ENCODE assay signal across 16 cellular contexts in genomic region chr1:10540277-10541005, GRCh38.
DNase-seq lines count a peak whose midpoint lies in the region; ATAC-seq, FAIRE-seq and TF ChIP-seq lines count a peak whose summit lies in the region.
"Had no signal": no experiment of that assay in that cellular context is flagged by ENCODE, and none has a peak within 500 bp of the region (broad histone marks: within the 10 kb centered on the region; RNA-seq: fewer than 3 reads in every experiment).

No MANE protein-coding gene starts in this region.

- ATAC-seq in Right ventricle myocardium inferior (no peak), right lobe of liver (peak; percentile 32 to 67 (median 39)), upper lobe of right lung (peak; percentile 32), GM19455 (IDR thresholded peaks at IDR 0.05; ENCODE audit: unreplicated experiment) (no peak)
- ATAC-seq: activated CD4-positive, CD25-positive, alpha-beta regulatory T cell treated with anti-CD3 and anti-CD28 coated beads, Interleukin-2, amount 50 U/mL, for 24 hours had no signal

- FAIRE-seq in urothelium cell line (lab: Jason Lieb, UNC): no peak

- DNase-seq in cardiac muscle cell (ENCODE audit: low read depth in 1 of 2, low spot score in 1 of 2) (peak in 1 of 2 donors; percentile 83), Right ventricle myocardium inferior (ENCODE audit: missing footprints) (no peak), esophagus muscularis mucosa (ENCODE audit: extremely low spot score) (no peak), right lobe of liver (no peak), upper lobe of right lung (no peak), urothelium cell line (ENCODE audit: low spot score) (no peak)
- no peak for DNase-seq in activated CD4-positive, alpha-beta T cell treated with anti-CD3 and anti-CD28 coated beads, Interleukin-2, amount 50 U/mL, for 1 hour
- DNase-seq: ACHN; activated T-cell treated with anti-CD3 and anti-CD28 coated beads, Interleukin-2, amount 50 U/mL, for 1 hour; Caco-2; HFFc6; NCI-H345 had no signal

- intact Hi-C loops in Right ventricle myocardium inferior (cut with DNase I): no loop called here
- intact Hi-C loops in esophagus muscularis mucosa (cut with DNase I): no loop called here
- intact Hi-C loops in right lobe of liver (cut with DNase I): no loop called here
- intact Hi-C loops in upper lobe of right lung (cut with DNase I): no loop called here

- TF ChIP-seq POLR2A in esophagus muscularis mucosa (IDR thresholded peaks at IDR 0.05; ENCODE audit: low read depth) (no peak), right lobe of liver (IDR thresholded peaks at IDR 0.05) (no peak)

- H3K9me3 ChIP-seq in cardiac muscle cell (ENCODE audit: low read depth) (no peaks in the 10 kb centered on the region), esophagus muscularis mucosa (no peaks in the 10 kb centered on the region), right lobe of liver (no peaks in the 10 kb centered on the region), upper lobe of right lung (no peaks in the 10 kb centered on the region)
- H3K9me3 ChIP-seq: Caco-2, tibial nerve had no signal

- TF ChIP-seq CTCF in cardiac muscle cell (IDR thresholded peaks at IDR 0.05; ENCODE audit: low read depth, low read length) (no peak), esophagus muscularis mucosa (IDR thresholded peaks at IDR 0.05) (no peak), right lobe of liver (IDR thresholded peaks at IDR 0.05) (no peak), upper lobe of right lung (IDR thresholded peaks at IDR 0.05) (no peak)

- WGBS in esophagus muscularis mucosa: 46% methylated on average over 9 of the region's 9 CpGs
- 23% methylated on average over 9 of the region's 9 CpGs for WGBS in right lobe of liver (ENCODE audit: insufficient coverage, low coverage, low lambda C conversion rate, missing lambda C conversion rate)

- H3K27ac ChIP-seq in cardiac muscle cell: peak overlapping the region; percentile 57
- peak overlapping the region; percentile 62 to 81 (median 68) for H3K27ac ChIP-seq in esophagus muscularis mucosa (replicated peaks in 1 of 4)
- H3K27ac ChIP-seq in right lobe of liver: no peak overlapping the region
- H3K27ac ChIP-seq in upper lobe of right lung: peak overlapping the region; percentile 13
- H3K27ac ChIP-seq: dorsolateral prefrontal cortex had no signal

- H3K4me1 ChIP-seq in cardiac muscle cell (ENCODE audit: low read depth) (peaks cover 31% of the 10 kb centered on the region), esophagus muscularis mucosa (peaks cover 33 to 37% (median 34%) of the 10 kb centered on the region in 4 donors), right lobe of liver (peaks cover 0 to 10% (median 0%) of the 10 kb centered on the region in 4 donors), upper lobe of right lung (no peaks in the 10 kb centered on the region)
- H3K4me1 ChIP-seq: Caco-2 had no signal

- H3K27me3 ChIP-seq in cardiac muscle cell (no peaks in the 10 kb centered on the region), esophagus muscularis mucosa (no peaks in the 10 kb centered on the region), right lobe of liver (no peaks in the 10 kb centered on the region), upper lobe of right lung (no peaks in the 10 kb centered on the region)
- H3K27me3 ChIP-seq: dorsolateral prefrontal cortex, tibial nerve had no signal

- no peak for TF ChIP-seq EP300 in esophagus muscularis mucosa (IDR thresholded peaks at IDR 0.05)

- H3K36me3 ChIP-seq in cardiac muscle cell (peaks cover 5% of the 10 kb centered on the region), esophagus muscularis mucosa (peaks cover 0 to 23% (median 9%) of the 10 kb centered on the region in 4 donors), right lobe of liver (peaks cover 0 to 10% (median 5%) of the 10 kb centered on the region in 4 donors), upper lobe of right lung (peaks cover 18% of the 10 kb centered on the region)

- no peak overlapping the region for H3K4me3 ChIP-seq in cardiac muscle cell
- H3K4me3 ChIP-seq in esophagus muscularis mucosa: peak overlapping the region in 1 of 4 donors; percentile 1
- no peak overlapping the region for H3K4me3 ChIP-seq in right lobe of liver
- no peak overlapping the region for H3K4me3 ChIP-seq in upper lobe of right lung
- H3K4me3 ChIP-seq: dorsolateral prefrontal cortex, tibial nerve had no signal

Comparison
In these comparisons a context has a peak if more than half of its experiments do, and no peak if none do; other contexts are left out.
1. H3K27ac ChIP-seq: peak in cardiac muscle cell (single experiment), esophagus muscularis mucosa (4 of 4) and upper lobe of right lung (single experiment); none in right lobe of liver (0 of 3).
2. ATAC-seq: peak in right lobe of liver (4 of 4) and upper lobe of right lung (single experiment); none in Right ventricle myocardium inferior (single experiment) and GM19455 (single experiment).